ENCODE assay signal across 19 cellular contexts in genomic region chr6:489762-490161, GRCh38.
DNase-seq lines count a peak whose midpoint lies in the region; ATAC-seq and TF ChIP-seq lines count a peak whose summit lies in the region.
"Had no signal": no experiment of that assay in that cellular context is flagged by ENCODE, and none has a peak within 500 bp of the region (broad histone marks: within the 10 kb centered on the region; RNA-seq: fewer than 3 reads in every experiment).

No MANE protein-coding gene starts in this region.

- H3K4me1 ChIP-seq in Caco-2: no peaks in the 10 kb centered on the region
- H3K4me1 ChIP-seq: thyroid gland had no signal

- H4K20me1 ChIP-seq in SU-DHL-6 (ENCODE audit: low read depth, low read length): no peaks in the 10 kb centered on the region

- peaks cover 95% of the 10 kb centered on the region for H3K4me1 Mint-ChIP-seq in activated naive CD4-positive, alpha-beta T cell treated with anti-CD3 and anti-CD28 coated beads for 36 hours (ENCODE audit: low read depth)
- H3K4me1 Mint-ChIP-seq in activated naive CD8-positive, alpha-beta T cell treated with anti-CD3 and anti-CD28 coated beads, Interleukin-2, amount 50 U/mL, for 24 hours: peaks cover 90% of the 10 kb centered on the region
- peaks cover 26 to 66% of the 10 kb centered on the region in 2 donors for H3K4me1 Mint-ChIP-seq in stimulated activated naive B cell treated with anti-CD40 and anti-IgM and Interleukin-4, amounts not matched to agents 10 μg/mL and 1 μg/mL and 100 μg/mL, for 72 hours
- no peaks in the 10 kb centered on the region for H3K4me1 Mint-ChIP-seq in Caco-2 (ENCODE audit: low read depth, unreplicated experiment)

- H3K4me2 ChIP-seq in SU-DHL-6 (ENCODE audit: low read depth, low read length, poor library complexity, severe bottlenecking): peak overlapping the region; percentile 35

- no peak for ATAC-seq in activated naive CD8-positive, alpha-beta T cell treated with anti-CD3 and anti-CD28 coated beads, Interleukin-2, amount 50 U/mL, for 24 hours
- no peak for ATAC-seq in stimulated activated naive B cell treated with anti-CD40 and anti-IgM and Interleukin-4, amounts not matched to agents 10 μg/mL and 1 μg/mL and 100 μg/mL, for 72 hours (replicated peaks)
- ATAC-seq: left cardiac atrium, sciatic nerve had no signal

- H3K36me3 Mint-ChIP-seq in activated naive CD4-positive, alpha-beta T cell treated with anti-CD3 and anti-CD28 coated beads for 36 hours (ENCODE audit: low read depth): peaks cover 52% of the 10 kb centered on the region
- H3K36me3 Mint-ChIP-seq in activated naive CD8-positive, alpha-beta T cell treated with anti-CD3 and anti-CD28 coated beads, Interleukin-2, amount 50 U/mL, for 24 hours (ENCODE audit: low read depth): peaks cover 61% of the 10 kb centered on the region
- peaks cover 18 to 60% of the 10 kb centered on the region in 2 donors for H3K36me3 Mint-ChIP-seq in stimulated activated naive B cell treated with anti-CD40 and anti-IgM and Interleukin-4, amounts not matched to agents 10 μg/mL and 1 μg/mL and 100 μg/mL, for 72 hours
- no peaks in the 10 kb centered on the region for H3K36me3 Mint-ChIP-seq in Caco-2 (ENCODE audit: insufficient read depth, unreplicated experiment)

- H3K27ac Mint-ChIP-seq in activated naive CD4-positive, alpha-beta T cell treated with anti-CD3 and anti-CD28 coated beads for 36 hours: peak overlapping the region; percentile 95
- H3K27ac Mint-ChIP-seq in activated naive CD8-positive, alpha-beta T cell treated with anti-CD3 and anti-CD28 coated beads, Interleukin-2, amount 50 U/mL, for 24 hours: peak overlapping the region; percentile 99
- peak overlapping the region; percentile 5 for H3K27ac Mint-ChIP-seq in stimulated activated naive B cell treated with anti-CD40 and anti-IgM and Interleukin-4, amounts not matched to agents 10 μg/mL and 1 μg/mL and 100 μg/mL, for 72 hours
- no peak overlapping the region for H3K27ac Mint-ChIP-seq in Caco-2 (ENCODE audit: unreplicated experiment)
- H3K27ac Mint-ChIP-seq: nephron had no signal

- H3K79me2 ChIP-seq in SU-DHL-6 (ENCODE audit: insufficient read depth, low read length): no peaks in the 10 kb centered on the region

- no peaks in the 10 kb centered on the region; the same call in 1 of the 2 replicates for H3F3A ChIP-seq in SU-DHL-6 (ENCODE audit: insufficient read depth)

- intact Hi-C loops in activated naive CD4-positive, alpha-beta T cell treated with anti-CD3 and anti-CD28 coated beads for 36 hours (cut with micrococcal nuclease): loop anchor here (1.0 to 10.0 kb wide), 13 partner anchors 10 to 301 kb away; partner anchors contain the start of gene DUSP22
- intact Hi-C loops in Caco-2 (cut with micrococcal nuclease; ENCODE audit: unreplicated experiment): no loop called here

- H2AFZ ChIP-seq in SU-DHL-6 (ENCODE audit: low read depth, low read length, severe bottlenecking): no peak overlapping the region

- POLR2A ChIA-PET in Caco-2 (lab: Charles Lee): no interaction called here

- CTCF ChIA-PET in activated naive CD4-positive, alpha-beta T cell treated with anti-CD3 and anti-CD28 coated beads for 36 hours (lab: Charles Lee): interaction anchor here (0.7 to 3.1 kb wide), 11 partner anchors 9 to 100 kb away, joined by 3 to 17 read pairs (median 4); no protein-coding TSS in a partner anchor
- CTCF ChIA-PET in Caco-2 (lab: Charles Lee): no interaction called here

- peaks cover 8% of the 10 kb centered on the region for H3K9me3 Mint-ChIP-seq in activated naive CD4-positive, alpha-beta T cell treated with anti-CD3 and anti-CD28 coated beads for 36 hours
- no peaks in the 10 kb centered on the region for H3K9me3 Mint-ChIP-seq in activated naive CD8-positive, alpha-beta T cell treated with anti-CD3 and anti-CD28 coated beads, Interleukin-2, amount 50 U/mL, for 24 hours
- peaks cover 0 to 4% of the 10 kb centered on the region in 2 donors for H3K9me3 Mint-ChIP-seq in stimulated activated naive B cell treated with anti-CD40 and anti-IgM and Interleukin-4, amounts not matched to agents 10 μg/mL and 1 μg/mL and 100 μg/mL, for 72 hours
- H3K9me3 Mint-ChIP-seq in Caco-2 (ENCODE audit: unreplicated experiment): no peaks in the 10 kb centered on the region

- no peaks in the 10 kb centered on the region for H3K27me3 Mint-ChIP-seq in activated naive CD4-positive, alpha-beta T cell treated with anti-CD3 and anti-CD28 coated beads for 36 hours (ENCODE audit: low read depth)
- no peaks in the 10 kb centered on the region for H3K27me3 Mint-ChIP-seq in activated naive CD8-positive, alpha-beta T cell treated with anti-CD3 and anti-CD28 coated beads, Interleukin-2, amount 50 U/mL, for 24 hours
- no peaks in the 10 kb centered on the region for H3K27me3 Mint-ChIP-seq in stimulated activated naive B cell treated with anti-CD40 and anti-IgM and Interleukin-4, amounts not matched to agents 10 μg/mL and 1 μg/mL and 100 μg/mL, for 72 hours
- H3K27me3 Mint-ChIP-seq in Caco-2 (ENCODE audit: insufficient read depth, unreplicated experiment): no peaks in the 10 kb centered on the region

- H3K9me2 ChIP-seq in SU-DHL-6 (replicated peaks; ENCODE audit: insufficient read depth, low read length): no peaks in the 10 kb centered on the region

- H3K36me3 ChIP-seq in SU-DHL-6 (ENCODE audit: low read length) (0 out of 2 replicates have a peak, but pooled peaks cover 14% of the 10 kb centered on the region), Caco-2 (ENCODE audit: control insufficient read depth, insufficient read depth, low read length) (no peaks in the 10 kb centered on the region)

- BruUV-seq in Caco-2 (replicated peaks; lab: Mats Ljungman, UMichigan): no TSS peak

- TF ChIP-seq CTCF in SU-DHL-6 (IDR thresholded peaks at IDR 0.05; ENCODE audit: insufficient read depth, low read length, poor library complexity, severe bottlenecking) (no peak), Caco-2 (IDR thresholded peaks at IDR 0.05; ENCODE audit: insufficient read depth in 1 of 2, low read depth in 1 of 2, low read length in 1 of 2, severe bottlenecking in 1 of 2, unreplicated experiment in 1 of 2) (no peak)

- H3K4me3 ChIP-seq in SU-DHL-6 (ENCODE audit: insufficient read depth, low read length, poor library complexity, severe bottlenecking) (no peak overlapping the region), Caco-2 (ENCODE audit: low read depth, low read length) (no peak overlapping the region)
- H3K4me3 ChIP-seq: esophagus squamous epithelium, thyroid gland had no signal

- H3K9ac ChIP-seq in SU-DHL-6 (ENCODE audit: low read length): no peak overlapping the region

- H3K27me3 ChIP-seq in SU-DHL-6 (ENCODE audit: low read length): no peaks in the 10 kb centered on the region
- no peaks in the 10 kb centered on the region for H3K27me3 ChIP-seq in Caco-2 (replicated peaks; ENCODE audit: control insufficient read depth, insufficient read depth, low read length)
- H3K27me3 ChIP-seq: esophagus squamous epithelium, thyroid gland had no signal

- peak overlapping the region; percentile 47 for H3K27ac ChIP-seq in SU-DHL-6 (ENCODE audit: low read depth, low read length)
- H3K27ac ChIP-seq: thyroid gland had no signal

- H3K4me3 Mint-ChIP-seq in activated naive CD4-positive, alpha-beta T cell treated with anti-CD3 and anti-CD28 coated beads for 36 hours: peak overlapping the region; percentile 67
- H3K4me3 Mint-ChIP-seq in activated naive CD8-positive, alpha-beta T cell treated with anti-CD3 and anti-CD28 coated beads, Interleukin-2, amount 50 U/mL, for 24 hours: peak overlapping the region; percentile 71
- H3K4me3 Mint-ChIP-seq in stimulated activated naive B cell treated with anti-CD40 and anti-IgM and Interleukin-4, amounts not matched to agents 10 μg/mL and 1 μg/mL and 100 μg/mL, for 72 hours: no peak overlapping the region
- no peak overlapping the region for H3K4me3 Mint-ChIP-seq in Caco-2 (ENCODE audit: unreplicated experiment)
- H3K4me3 Mint-ChIP-seq: nephron had no signal

- H3K9me3 ChIP-seq in SU-DHL-6 (ENCODE audit: insufficient read depth, low read length): no peaks in the 10 kb centered on the region
- no peaks in the 10 kb centered on the region for H3K9me3 ChIP-seq in Caco-2
- H3K9me3 ChIP-seq: esophagus squamous epithelium, thyroid gland had no signal

- DNase-seq in activated naive CD4-positive, alpha-beta T cell treated with anti-CD3 and anti-CD28 coated beads for 36 hours: no peak
- no peak for DNase-seq in activated naive CD4-positive, alpha-beta T cell (lab: John Stamatoyannopoulos, UW)
- DNase-seq in activated naive CD8-positive, alpha-beta T cell treated with anti-CD3 and anti-CD28 coated beads, Interleukin-2, amount 50 U/mL, for 24 hours: no peak
- no peak for DNase-seq in stimulated activated naive B cell treated with anti-CD40 and anti-IgM and Interleukin-4, amounts not matched to agents 10 μg/mL and 1 μg/mL and 100 μg/mL, for 72 hours
- DNase-seq in GF-D8 (lab: John Stamatoyannopoulos, UW): no peak
- no peak for DNase-seq in HUDEP-2 (lab: John Stamatoyannopoulos, UW; ENCODE audit: unreplicated experiment in 76 of 76)
- no peak for DNase-seq in Caco-2
- DNase-seq: activated gamma-delta T cell, DND-41, esophagus squamous epithelium, left cardiac atrium, mesendoderm, MM.1S, NCI-H1436 treated with DMSO at 0.1 percent for 48 hours, NCI-H2171 treated with DMSO at 0.1 percent for 48 hours, thyroid gland had no signal

Comparison
In these comparisons a context has a peak if more than half of its experiments do, and no peak if none do; other contexts are left out.
1. H3K4me3 Mint-ChIP-seq: peak in activated naive CD4-positive, alpha-beta T cell treated with anti-CD3 and anti-CD28 coated beads for 36 hours (single experiment) and activated naive CD8-positive, alpha-beta T cell treated with anti-CD3 and anti-CD28 coated beads, Interleukin-2, amount 50 U/mL, for 24 hours (single experiment); none in stimulated activated naive B cell treated with anti-CD40 and anti-IgM and Interleukin-4, amounts not matched to agents 10 μg/mL and 1 μg/mL and 100 μg/mL, for 72 hours (0 of 2) and Caco-2 (single experiment).